ENCODE assay signal across 1 cellular context in the genomic region with DNA sequence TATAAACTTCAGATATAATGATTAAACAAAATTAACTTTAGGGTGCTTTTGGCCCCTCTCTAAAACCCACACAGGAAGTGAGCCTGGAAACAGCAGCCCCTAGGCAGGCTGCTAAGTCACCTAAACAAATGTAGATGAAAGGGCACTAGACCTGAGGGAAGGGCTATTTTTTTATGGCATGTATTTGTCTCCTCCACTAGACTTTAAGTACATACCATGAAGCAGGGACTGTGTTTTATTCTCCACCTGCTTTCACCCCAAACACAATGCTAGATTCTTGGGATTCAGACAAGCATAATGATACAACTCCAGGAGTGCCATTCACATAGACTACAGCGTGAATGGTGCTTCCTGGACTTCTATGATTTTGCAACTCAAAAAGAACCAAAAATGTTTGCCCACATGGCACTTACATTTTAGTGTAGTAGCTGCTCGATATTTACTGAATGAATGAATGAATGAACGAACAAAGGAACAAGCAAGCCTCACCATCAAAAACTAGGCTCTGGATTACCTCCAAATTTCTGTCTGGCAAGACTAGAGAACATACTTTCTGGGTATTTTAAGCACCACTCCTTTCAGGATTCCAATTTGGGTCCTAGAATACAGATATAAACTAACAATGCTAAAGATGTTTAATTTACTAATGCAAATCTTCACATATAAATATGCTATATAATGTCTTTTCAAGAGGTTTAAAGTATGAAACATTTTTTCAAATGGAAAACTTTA.
TF ChIP-seq lines count a peak whose summit lies in the region.

No MANE protein-coding gene starts in this region.

TF ChIP-seq in GM23338, 12 proteins besides CTCF, POLR2A, EP300 and RAD21 (continued from another document):
- TF ChIP-seq, protein P1, sequence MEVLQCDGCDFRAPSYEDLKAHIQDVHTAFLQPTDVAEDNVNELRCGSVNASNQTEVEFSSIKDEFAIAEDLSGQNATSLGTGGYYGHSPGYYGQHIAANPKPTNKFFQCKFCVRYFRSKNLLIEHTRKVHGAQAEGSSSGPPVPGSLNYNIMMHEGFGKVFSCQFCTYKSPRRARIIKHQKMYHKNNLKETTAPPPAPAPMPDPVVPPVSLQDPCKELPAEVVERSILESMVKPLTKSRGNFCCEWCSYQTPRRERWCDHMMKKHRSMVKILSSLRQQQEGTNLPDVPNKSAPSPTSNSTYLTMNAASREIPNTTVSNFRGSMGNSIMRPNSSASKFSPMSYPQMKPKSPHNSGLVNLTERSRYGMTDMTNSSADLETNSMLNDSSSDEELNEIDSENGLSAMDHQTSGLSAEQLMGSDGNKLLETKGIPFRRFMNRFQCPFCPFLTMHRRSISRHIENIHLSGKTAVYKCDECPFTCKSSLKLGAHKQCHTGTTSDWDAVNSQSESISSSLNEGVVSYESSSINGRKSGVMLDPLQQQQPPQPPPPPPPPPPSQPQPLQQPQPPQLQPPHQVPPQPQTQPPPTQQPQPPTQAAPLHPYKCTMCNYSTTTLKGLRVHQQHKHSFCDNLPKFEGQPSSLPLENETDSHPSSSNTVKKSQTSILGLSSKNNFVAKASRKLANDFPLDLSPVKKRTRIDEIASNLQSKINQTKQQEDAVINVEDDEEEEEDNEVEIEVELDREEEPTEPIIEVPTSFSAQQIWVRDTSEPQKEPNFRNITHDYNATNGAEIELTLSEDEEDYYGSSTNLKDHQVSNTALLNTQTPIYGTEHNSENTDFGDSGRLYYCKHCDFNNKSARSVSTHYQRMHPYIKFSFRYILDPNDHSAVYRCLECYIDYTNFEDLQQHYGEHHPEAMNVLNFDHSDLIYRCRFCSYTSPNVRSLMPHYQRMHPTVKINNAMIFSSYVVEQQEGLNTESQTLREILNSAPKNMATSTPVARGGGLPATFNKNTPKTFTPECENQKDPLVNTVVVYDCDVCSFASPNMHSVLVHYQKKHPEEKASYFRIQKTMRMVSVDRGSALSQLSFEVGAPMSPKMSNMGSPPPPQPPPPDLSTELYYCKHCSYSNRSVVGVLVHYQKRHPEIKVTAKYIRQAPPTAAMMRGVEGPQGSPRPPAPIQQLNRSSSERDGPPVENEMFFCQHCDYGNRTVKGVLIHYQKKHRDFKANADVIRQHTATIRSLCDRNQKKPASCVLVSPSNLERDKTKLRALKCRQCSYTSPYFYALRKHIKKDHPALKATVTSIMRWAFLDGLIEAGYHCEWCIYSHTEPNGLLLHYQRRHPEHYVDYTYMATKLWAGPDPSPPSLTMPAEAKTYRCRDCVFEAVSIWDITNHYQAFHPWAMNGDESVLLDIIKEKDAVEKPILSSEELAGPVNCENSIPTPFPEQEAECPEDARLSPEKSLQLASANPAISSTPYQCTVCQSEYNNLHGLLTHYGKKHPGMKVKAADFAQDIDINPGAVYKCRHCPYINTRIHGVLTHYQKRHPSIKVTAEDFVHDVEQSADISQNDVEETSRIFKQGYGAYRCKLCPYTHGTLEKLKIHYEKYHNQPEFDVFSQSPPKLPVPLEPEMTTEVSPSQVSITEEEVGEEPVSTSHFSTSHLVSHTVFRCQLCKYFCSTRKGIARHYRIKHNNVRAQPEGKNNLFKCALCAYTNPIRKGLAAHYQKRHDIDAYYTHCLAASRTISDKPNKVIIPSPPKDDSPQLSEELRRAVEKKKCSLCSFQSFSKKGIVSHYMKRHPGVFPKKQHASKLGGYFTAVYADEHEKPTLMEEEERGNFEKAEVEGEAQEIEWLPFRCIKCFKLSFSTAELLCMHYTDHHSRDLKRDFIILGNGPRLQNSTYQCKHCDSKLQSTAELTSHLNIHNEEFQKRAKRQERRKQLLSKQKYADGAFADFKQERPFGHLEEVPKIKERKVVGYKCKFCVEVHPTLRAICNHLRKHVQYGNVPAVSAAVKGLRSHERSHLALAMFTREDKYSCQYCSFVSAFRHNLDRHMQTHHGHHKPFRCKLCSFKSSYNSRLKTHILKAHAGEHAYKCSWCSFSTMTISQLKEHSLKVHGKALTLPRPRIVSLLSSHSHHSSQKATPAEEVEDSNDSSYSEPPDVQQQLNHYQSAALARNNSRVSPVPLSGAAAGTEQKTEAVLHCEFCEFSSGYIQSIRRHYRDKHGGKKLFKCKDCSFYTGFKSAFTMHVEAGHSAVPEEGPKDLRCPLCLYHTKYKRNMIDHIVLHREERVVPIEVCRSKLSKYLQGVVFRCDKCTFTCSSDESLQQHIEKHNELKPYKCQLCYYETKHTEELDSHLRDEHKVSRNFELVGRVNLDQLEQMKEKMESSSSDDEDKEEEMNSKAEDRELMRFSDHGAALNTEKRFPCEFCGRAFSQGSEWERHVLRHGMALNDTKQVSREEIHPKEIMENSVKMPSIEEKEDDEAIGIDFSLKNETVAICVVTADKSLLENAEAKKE (CRISPR knock-in tag; IDR thresholded peaks at IDR 0.05) = no peak
- TF ChIP-seq EZH2 (IDR thresholded peaks at IDR 0.05; ENCODE audit: low read depth, unreplicated experiment) (no peak), ZNF331 (CRISPR knock-in tag; IDR thresholded peaks at IDR 0.05; ENCODE audit: low read depth) (no peak)
- TF ChIP-seq, protein P2, sequence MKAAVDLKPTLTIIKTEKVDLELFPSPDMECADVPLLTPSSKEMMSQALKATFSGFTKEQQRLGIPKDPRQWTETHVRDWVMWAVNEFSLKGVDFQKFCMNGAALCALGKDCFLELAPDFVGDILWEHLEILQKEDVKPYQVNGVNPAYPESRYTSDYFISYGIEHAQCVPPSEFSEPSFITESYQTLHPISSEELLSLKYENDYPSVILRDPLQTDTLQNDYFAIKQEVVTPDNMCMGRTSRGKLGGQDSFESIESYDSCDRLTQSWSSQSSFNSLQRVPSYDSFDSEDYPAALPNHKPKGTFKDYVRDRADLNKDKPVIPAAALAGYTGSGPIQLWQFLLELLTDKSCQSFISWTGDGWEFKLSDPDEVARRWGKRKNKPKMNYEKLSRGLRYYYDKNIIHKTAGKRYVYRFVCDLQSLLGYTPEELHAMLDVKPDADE (IDR thresholded peaks at IDR 0.05) = no peak
